Comparison of ENCODE assay signal across 21 cellular contexts in genomic region chr6:47132724-47133123, GRCh38.
DNase-seq lines count a peak whose midpoint lies in the region; ATAC-seq, FAIRE-seq and TF ChIP-seq lines count a peak whose summit lies in the region.
"Had no signal": no experiment of that assay in that cellular context is flagged by ENCODE, and none has a peak within 500 bp of the region (broad histone marks: within the 10 kb centered on the region; RNA-seq: fewer than 3 reads in every experiment).

No MANE protein-coding gene starts in this region.

- H3K4me3 Mint-ChIP-seq in astrocyte (ENCODE audit: unreplicated experiment) (no peak overlapping the region), neural progenitor cell (no peak overlapping the region)
- H3K4me3 Mint-ChIP-seq: activated CD4-positive, alpha-beta memory T cell treated with anti-CD3 and anti-CD28 coated beads for 36 hours; activated T-helper 1 cell treated with anti-CD3 and anti-CD28 coated beads, Interleukin-12 subunit alpha, Interleukin-12 subunit beta, Interleukin-2, Interleukin-4 antibody, amounts not matched to agents 30 ng/mL and 10 ng/mL and 1 ng/mL, durations not matched to agents 14 hours and 24 hours and 36 hours; immature natural killer cell; stimulated activated effector memory CD8-positive, alpha-beta T cell treated with anti-CD3 and anti-CD28 coated beads, Interleukin-12 subunit alpha, Interleukin-12 subunit beta, amount 100 ng/mL, for 72 hours had no signal

- intact Hi-C loops in body of pancreas (cut with DNase I) = no loop called here

- H3K4me2 ChIP-seq in astrocyte (ENCODE audit: low read length) (no peak overlapping the region), neural progenitor cell (no peak overlapping the region)

- FAIRE-seq in astrocyte (lab: Jason Lieb, UNC) = no peak
- FAIRE-seq: RCC 7860 had no signal

- H3K27ac ChIP-seq in astrocyte (ENCODE audit: low read depth, low read length) = no peak overlapping the region
- no peak overlapping the region for H3K27ac ChIP-seq in neural progenitor cell
- no peak overlapping the region for H3K27ac ChIP-seq in body of pancreas
- H3K27ac ChIP-seq: C4-2B, coronary artery, upper lobe of right lung had no signal

- TF ChIP-seq CTCF in astrocyte (IDR thresholded peaks at IDR 0.05; ENCODE audit: insufficient read depth, low read depth, low read length) (no peak), neural progenitor cell (IDR thresholded peaks at IDR 0.05) (no peak), body of pancreas (IDR thresholded peaks at IDR 0.05) (no peak)

- ATAC-seq in body of pancreas = no peak
- ATAC-seq: stimulated activated effector memory CD8-positive, alpha-beta T cell treated with anti-CD3 and anti-CD28 coated beads, Interleukin-12 subunit alpha, Interleukin-12 subunit beta, amount 100 ng/mL, for 72 hours; upper lobe of right lung had no signal

- H3K4me1 ChIP-seq in astrocyte (ENCODE audit: insufficient read depth, low read length) (peaks cover 26% of the 10 kb centered on the region), neural progenitor cell (no peaks in the 10 kb centered on the region), body of pancreas (peaks cover 29% of the 10 kb centered on the region)

- peak; percentile 37 for DNase-seq in NCI-H1092 treated with DMSO at 0.1 percent for 48 hours (lab: John Stamatoyannopoulos, UW)
- DNase-seq in NCI-H1092 (lab: John Stamatoyannopoulos, UW) = no peak
- peak; percentile 57 for DNase-seq in M059J (ENCODE audit: low read depth)
- no peak for DNase-seq in astrocyte (ENCODE audit: low read depth)
- DNase-seq in neural progenitor cell (ENCODE audit: low spot score) = no peak
- DNase-seq in MV-4-11 (lab: John Stamatoyannopoulos, UW) = no peak
- no peak for DNase-seq in body of pancreas
- no peak for DNase-seq in NCI-H1105 treated with DMSO at 0.1 percent for 48 hours (lab: John Stamatoyannopoulos, UW)
- DNase-seq: 8988T; activated CD4-positive, alpha-beta memory T cell treated with anti-CD3 and anti-CD28 coated beads for 36 hours; glutamatergic neuron; immature natural killer cell; midbrain; NCI-H524 treated with DMSO at 0.1 percent for 48 hours; occipital lobe; upper lobe of right lung had no signal

- H3K4me3 ChIP-seq in astrocyte (ENCODE audit: insufficient read depth, low read depth, low read length) = no peak overlapping the region
- H3K4me3 ChIP-seq in neural progenitor cell = no peak overlapping the region
- H3K4me3 ChIP-seq in body of pancreas = no peak overlapping the region
- H3K4me3 ChIP-seq: coronary artery, upper lobe of right lung had no signal

- peak overlapping the region; percentile 31 for H3K27ac Mint-ChIP-seq in astrocyte (ENCODE audit: unreplicated experiment)
- H3K27ac Mint-ChIP-seq in neural progenitor cell = peak overlapping the region; percentile 24
- H3K27ac Mint-ChIP-seq: activated CD4-positive, alpha-beta memory T cell treated with anti-CD3 and anti-CD28 coated beads for 36 hours; activated T-helper 1 cell treated with anti-CD3 and anti-CD28 coated beads, Interleukin-12 subunit alpha, Interleukin-12 subunit beta, Interleukin-2, Interleukin-4 antibody, amounts not matched to agents 30 ng/mL and 10 ng/mL and 1 ng/mL, durations not matched to agents 14 hours and 24 hours and 36 hours; immature natural killer cell; stimulated activated effector memory CD8-positive, alpha-beta T cell treated with anti-CD3 and anti-CD28 coated beads, Interleukin-12 subunit alpha, Interleukin-12 subunit beta, amount 100 ng/mL, for 72 hours had no signal

- H3K36me3 Mint-ChIP-seq in astrocyte (ENCODE audit: low read depth, unreplicated experiment) = no peaks in the 10 kb centered on the region
- H3K36me3 Mint-ChIP-seq in neural progenitor cell = no peaks in the 10 kb centered on the region
- H3K36me3 Mint-ChIP-seq: activated CD4-positive, alpha-beta memory T cell treated with anti-CD3 and anti-CD28 coated beads for 36 hours; immature natural killer cell; stimulated activated effector memory CD8-positive, alpha-beta T cell treated with anti-CD3 and anti-CD28 coated beads, Interleukin-12 subunit alpha, Interleukin-12 subunit beta, amount 100 ng/mL, for 72 hours had no signal

- no peaks in the 10 kb centered on the region for H3K36me3 ChIP-seq in astrocyte (ENCODE audit: insufficient read depth, low read length)
- H3K36me3 ChIP-seq in neural progenitor cell = no peaks in the 10 kb centered on the region
- no peaks in the 10 kb centered on the region for H3K36me3 ChIP-seq in body of pancreas (replicated peaks in 1 of 2; ENCODE audit: insufficient read depth in 1 of 2, low read depth in 2 of 2)
- H3K36me3 ChIP-seq: upper lobe of right lung had no signal

- H3K9me3 ChIP-seq in astrocyte (ENCODE audit: insufficient read depth, low read depth, low read length) = no peaks in the 10 kb centered on the region
- H3K9me3 ChIP-seq in neural progenitor cell (ENCODE audit: low read depth) = no peaks in the 10 kb centered on the region
- no peaks in the 10 kb centered on the region for H3K9me3 ChIP-seq in body of pancreas
- H3K9me3 ChIP-seq: upper lobe of right lung had no signal

- TF ChIP-seq POLR2A in body of pancreas (IDR thresholded peaks at IDR 0.05) = no peak

- H3K4me1 Mint-ChIP-seq in astrocyte (ENCODE audit: low read depth, unreplicated experiment) (peaks cover 69% of the 10 kb centered on the region), neural progenitor cell (peaks cover 38% of the 10 kb centered on the region)
- H3K4me1 Mint-ChIP-seq: immature natural killer cell; stimulated activated effector memory CD8-positive, alpha-beta T cell treated with anti-CD3 and anti-CD28 coated beads, Interleukin-12 subunit alpha, Interleukin-12 subunit beta, amount 100 ng/mL, for 72 hours had no signal

- no peak overlapping the region for H2AFZ ChIP-seq in astrocyte (ENCODE audit: low read depth, low read length)
- H2AFZ ChIP-seq in neural progenitor cell (replicated peaks) = no peak overlapping the region

- H4K20me1 ChIP-seq in astrocyte (ENCODE audit: insufficient read depth, low read length) = no peaks in the 10 kb centered on the region
- H4K20me1 ChIP-seq in neural progenitor cell (ENCODE audit: low read depth) = no peaks in the 10 kb centered on the region

- WGBS in body of pancreas, 2 donors = 91 to 93% methylated on average over 1 of the region's 1 CpG

- H3K9ac ChIP-seq in astrocyte (ENCODE audit: low read length) (no peak overlapping the region), neural progenitor cell (no peak overlapping the region)

- H3K79me2 ChIP-seq in astrocyte (ENCODE audit: insufficient read depth, low read length) (no peaks in the 10 kb centered on the region), neural progenitor cell (ENCODE audit: low read depth) (no peaks in the 10 kb centered on the region)

- H3K27me3 ChIP-seq in astrocyte (ENCODE audit: insufficient read depth, low read length) = no peaks in the 10 kb centered on the region
- no peaks in the 10 kb centered on the region for H3K27me3 ChIP-seq in neural progenitor cell
- H3K27me3 ChIP-seq in body of pancreas = no peaks in the 10 kb centered on the region
- H3K27me3 ChIP-seq: upper lobe of right lung had no signal

- H3K27me3 Mint-ChIP-seq in astrocyte (ENCODE audit: low read depth, unreplicated experiment) (no peaks in the 10 kb centered on the region), neural progenitor cell (ENCODE audit: insufficient read depth, low read depth) (peaks cover 2% of the 10 kb centered on the region)

- H3F3A ChIP-seq in neural progenitor cell (ENCODE audit: low read depth) = no peaks in the 10 kb centered on the region

- no peaks in the 10 kb centered on the region for H3K9me3 Mint-ChIP-seq in astrocyte (ENCODE audit: unreplicated experiment)
- no peaks in the 10 kb centered on the region for H3K9me3 Mint-ChIP-seq in neural progenitor cell
- H3K9me3 Mint-ChIP-seq: activated CD4-positive, alpha-beta memory T cell treated with anti-CD3 and anti-CD28 coated beads for 36 hours; activated T-helper 1 cell treated with anti-CD3 and anti-CD28 coated beads, Interleukin-12 subunit alpha, Interleukin-12 subunit beta, Interleukin-2, Interleukin-4 antibody, amounts not matched to agents 30 ng/mL and 10 ng/mL and 1 ng/mL, durations not matched to agents 14 hours and 24 hours and 36 hours; immature natural killer cell; stimulated activated effector memory CD8-positive, alpha-beta T cell treated with anti-CD3 and anti-CD28 coated beads, Interleukin-12 subunit alpha, Interleukin-12 subunit beta, amount 100 ng/mL, for 72 hours had no signal

Comparison
In these comparisons a context has a peak if more than half of its experiments do, and no peak if none do; other contexts are left out.
1. DNase-seq: peak in NCI-H1092 treated with DMSO at 0.1 percent for 48 hours (single experiment) and M059J (single experiment); none in NCI-H1092 (single experiment), astrocyte (single experiment), neural progenitor cell (single experiment), MV-4-11 (single experiment), body of pancreas (0 of 4) and NCI-H1105 treated with DMSO at 0.1 percent for 48 hours (single experiment).